ENCODE assay signal across 7 cellular contexts in genomic region chr16:72728516-72728915, GRCh38.
"Had no signal": no experiment of that assay in that cellular context is flagged by ENCODE, and none has a peak within 500 bp of the region (broad histone marks: within the 10 kb centered on the region; RNA-seq: fewer than 3 reads in every experiment).

No MANE protein-coding gene starts in this region.

- DNase-seq: IMR-90, KBM-7, KG1 had no signal

- FAIRE-seq: HepG2, HTR-8/SVneo had no signal

- ATAC-seq: HepG2, K562 had no signal

- H3K27ac ChIP-seq: HL-60 had no signal

- H3K4me3 ChIP-seq: K562 had no signal
